Comparison of ENCODE assay signal across 23 cellular contexts in genomic region chrX:113370001-113370400, GRCh38.
"Had no signal": no experiment of that assay in that cellular context is flagged by ENCODE, and none has a peak within 500 bp of the region (broad histone marks: within the 10 kb centered on the region; RNA-seq: fewer than 3 reads in every experiment).

No MANE protein-coding gene starts in this region.

- ATAC-seq: gastrocnemius medialis; heart right ventricle; left lung; lower lobe of right lung; natural killer cell; pancreas; sciatic nerve; stimulated activated naive B cell treated with anti-CD40 and anti-IgM and Interleukin-4, amounts not matched to agents 10 μg/mL and 1 μg/mL and 100 μg/mL, for 72 hours; stimulated activated naive CD8-positive, alpha-beta T cell treated with anti-CD3 and anti-CD28 coated beads, Interleukin-15, amount 100 ng/mL, for 72 hours had no signal

- H3K27ac ChIP-seq: coronary artery, esophagus muscularis mucosa, gastrocnemius medialis, heart right ventricle, left lung, lower lobe of right lung, pancreas, prostate gland, testis, tibial nerve had no signal

- H3K4me3 ChIP-seq: coronary artery, esophagus muscularis mucosa, gastrocnemius medialis, heart right ventricle, left lung, lower lobe of right lung, pancreas, prostate gland, testis, tibial nerve had no signal

- H3K36me3 Mint-ChIP-seq: memory B cell; mesothelial cell of epicardium; natural killer cell; stimulated activated naive B cell treated with anti-CD40 and anti-IgM and Interleukin-4, amounts not matched to agents 10 μg/mL and 1 μg/mL and 100 μg/mL, for 72 hours had no signal

- H3K27ac Mint-ChIP-seq: memory B cell; mesothelial cell of epicardium; natural killer cell; stimulated activated naive B cell treated with anti-CD40 and anti-IgM and Interleukin-4, amounts not matched to agents 10 μg/mL and 1 μg/mL and 100 μg/mL, for 72 hours; stimulated activated naive CD8-positive, alpha-beta T cell treated with anti-CD3 and anti-CD28 coated beads, Interleukin-15, amount 100 ng/mL, for 72 hours had no signal

- DNase-seq: effector memory CD4-positive, alpha-beta T cell; gastrocnemius medialis; heart right ventricle; hypothalamus; islet precursor cell; left lung; lower lobe of right lung; natural killer cell; occipital lobe; pancreas; stimulated activated CD4-positive, alpha-beta T cell treated with anti-CD3 and anti-CD28 coated beads, Interleukin-2, amount 100 ng/mL, for 24 hours; stimulated activated CD4-positive, alpha-beta T cell treated with anti-CD3 and anti-CD28 coated beads, Interleukin-4, amount 100 ng/mL, for 4 hours; stimulated activated naive B cell treated with anti-CD40 and anti-IgM and Interleukin-4, amounts not matched to agents 10 μg/mL and 1 μg/mL and 100 μg/mL, for 72 hours; stimulated activated naive CD8-positive, alpha-beta T cell treated with anti-CD3 and anti-CD28 coated beads, Interleukin-15, amount 100 ng/mL, for 72 hours; testis had no signal

- H3K9me3 Mint-ChIP-seq: memory B cell; neural crest cell; stimulated activated naive CD8-positive, alpha-beta T cell treated with anti-CD3 and anti-CD28 coated beads, Interleukin-15, amount 100 ng/mL, for 72 hours had no signal

- H3K4me1 ChIP-seq: esophagus muscularis mucosa, gastrocnemius medialis, heart right ventricle, left lung, lower lobe of right lung, pancreas, prostate gland, testis, tibial nerve had no signal

- H3K36me3 ChIP-seq: esophagus muscularis mucosa, gastrocnemius medialis, heart right ventricle, left lung, lower lobe of right lung, pancreas, prostate gland, tibial nerve had no signal

- H3K4me3 Mint-ChIP-seq: memory B cell; mesothelial cell of epicardium; natural killer cell; neural crest cell; stimulated activated naive B cell treated with anti-CD40 and anti-IgM and Interleukin-4, amounts not matched to agents 10 μg/mL and 1 μg/mL and 100 μg/mL, for 72 hours; stimulated activated naive CD8-positive, alpha-beta T cell treated with anti-CD3 and anti-CD28 coated beads, Interleukin-15, amount 100 ng/mL, for 72 hours had no signal

- H3K27me3 ChIP-seq: esophagus muscularis mucosa, left lung, testis had no signal

- H3K9me3 ChIP-seq: esophagus muscularis mucosa, gastrocnemius medialis, lower lobe of right lung, pancreas, prostate gland, testis, tibial nerve had no signal

- H3K27me3 Mint-ChIP-seq: memory B cell; stimulated activated naive CD8-positive, alpha-beta T cell treated with anti-CD3 and anti-CD28 coated beads, Interleukin-15, amount 100 ng/mL, for 72 hours had no signal

- H3K4me1 Mint-ChIP-seq: memory B cell; mesothelial cell of epicardium; natural killer cell; stimulated activated naive B cell treated with anti-CD40 and anti-IgM and Interleukin-4, amounts not matched to agents 10 μg/mL and 1 μg/mL and 100 μg/mL, for 72 hours; stimulated activated naive CD8-positive, alpha-beta T cell treated with anti-CD3 and anti-CD28 coated beads, Interleukin-15, amount 100 ng/mL, for 72 hours had no signal
